Comparison of ENCODE assay signal across 9 cellular contexts in genomic region chr7:93092757-93093370, GRCh38. TPM values are rescaled to one million over a fixed set of nuclear protein-coding genes. Genes with fewer than 3 reads are reported as not detected.
DNase-seq lines count a peak whose midpoint lies in the region; ATAC-seq and TF ChIP-seq lines count a peak whose summit lies in the region.
"Had no signal": no experiment of that assay in that cellular context is flagged by ENCODE, and none has a peak within 500 bp of the region (broad histone marks: within the 10 kb centered on the region; RNA-seq: fewer than 3 reads in every experiment).

No MANE protein-coding gene starts in this region.

- H3K27me3 Mint-ChIP-seq in endodermal cell (ENCODE audit: insufficient read depth) = peaks cover 51% of the 10 kb centered on the region
- peaks cover 0 to 22% (median 11%) of the 10 kb centered on the region in 5 donors for H3K27me3 Mint-ChIP-seq in naive thymus-derived CD8-positive, alpha-beta T cell

- ATAC-seq in GM21381 (IDR thresholded peaks at IDR 0.05; ENCODE audit: unreplicated experiment) = peak; percentile 57
- ATAC-seq in naive thymus-derived CD8-positive, alpha-beta T cell = no peak
- ATAC-seq in HG03097 (IDR thresholded peaks at IDR 0.05; ENCODE audit: low FRiP score, unreplicated experiment) = no peak
- no peak for ATAC-seq in GM19467 (IDR thresholded peaks at IDR 0.05; ENCODE audit: unreplicated experiment)

- 77 to 100% methylated on average over 1 of the region's 1 CpG for WGBS in endodermal cell (ENCODE audit: insufficient coverage in 1 of 2, insufficient read length in 1 of 2), 2 experiments

- no peaks in the 10 kb centered on the region for H3K36me3 Mint-ChIP-seq in endodermal cell (ENCODE audit: low read depth)
- peaks cover 0 to 16% (median 11%) of the 10 kb centered on the region in 3 donors for H3K36me3 Mint-ChIP-seq in naive thymus-derived CD8-positive, alpha-beta T cell

- H4K20me1 ChIP-seq in MM.1S (ENCODE audit: insufficient read depth, low read length) = no peaks in the 10 kb centered on the region

- H3K27me3 ChIP-seq in MM.1S (replicated peaks; ENCODE audit: insufficient read depth, low read length) = no peaks in the 10 kb centered on the region
- H3K27me3 ChIP-seq in endodermal cell (ENCODE audit: control insufficient read depth, insufficient read depth, low read length, poor library complexity, severe bottlenecking) = peaks cover 55% of the 10 kb centered on the region

- no peaks in the 10 kb centered on the region for H3K9me3 Mint-ChIP-seq in endodermal cell
- peaks cover 10 to 60% (median 34%) of the 10 kb centered on the region in 9 donors for H3K9me3 Mint-ChIP-seq in naive thymus-derived CD8-positive, alpha-beta T cell

- peak; percentile 81 for TF ChIP-seq CTCF in MM.1S (IDR thresholded peaks at IDR 0.05; ENCODE audit: low read length)
- peak; percentile 82 for TF ChIP-seq CTCF in endodermal cell (conservative IDR thresholded peaks at IDR 0.05)

- H3K79me2 ChIP-seq in MM.1S (ENCODE audit: low read length) = no peaks in the 10 kb centered on the region

- H3K4me1 ChIP-seq in MM.1S (ENCODE audit: low read length) = no peaks in the 10 kb centered on the region
- peaks cover 5% of the 10 kb centered on the region for H3K4me1 ChIP-seq in endodermal cell (ENCODE audit: control insufficient read depth, insufficient read depth, low read length)

- H3K9me2 ChIP-seq in MM.1S (replicated peaks; ENCODE audit: insufficient read depth, low read length) = no peaks in the 10 kb centered on the region

- H3K4me3 ChIP-seq in MM.1S (ENCODE audit: low read length) (no peak overlapping the region), endodermal cell (ENCODE audit: low read length) (no peak overlapping the region)

- no peak overlapping the region for H3K9ac ChIP-seq in MM.1S (ENCODE audit: low read length)
- no peak overlapping the region for H3K9ac ChIP-seq in endodermal cell (ENCODE audit: extremely low read depth, low read length, poor library complexity, severe bottlenecking)

- no peak overlapping the region for H3K4me2 ChIP-seq in MM.1S (ENCODE audit: low read depth, low read length)

- peaks cover 7% of the 10 kb centered on the region for H3K4me1 Mint-ChIP-seq in endodermal cell
- H3K4me1 Mint-ChIP-seq in naive thymus-derived CD8-positive, alpha-beta T cell = no peaks in the 10 kb centered on the region
- H3K4me1 Mint-ChIP-seq: memory B cell had no signal

- no peak overlapping the region for H3K4me3 Mint-ChIP-seq in endodermal cell
- no peak overlapping the region for H3K4me3 Mint-ChIP-seq in naive thymus-derived CD8-positive, alpha-beta T cell
- H3K4me3 Mint-ChIP-seq: memory B cell had no signal

- no peaks in the 10 kb centered on the region for H3F3A ChIP-seq in MM.1S (ENCODE audit: insufficient read depth, low read length)

- H3K36me3 ChIP-seq in MM.1S (replicated peaks; ENCODE audit: insufficient read depth, low read length) (no peaks in the 10 kb centered on the region), endodermal cell (ENCODE audit: control insufficient read depth, insufficient read depth, low read length) (no peaks in the 10 kb centered on the region)

- H2AFZ ChIP-seq in MM.1S (ENCODE audit: low read length) = peak overlapping the region; percentile 25; the same call in 1 of the 2 replicates

- H3K9me3 ChIP-seq in MM.1S (replicated peaks; ENCODE audit: insufficient read depth, low read length) = no peaks in the 10 kb centered on the region
- no peaks in the 10 kb centered on the region for H3K9me3 ChIP-seq in endodermal cell (ENCODE audit: control insufficient read depth, low read length)

- H3K27ac Mint-ChIP-seq in endodermal cell = no peak overlapping the region
- no peak overlapping the region for H3K27ac Mint-ChIP-seq in naive thymus-derived CD8-positive, alpha-beta T cell
- H3K27ac Mint-ChIP-seq: memory B cell had no signal

- DNase-seq in Daoy (ENCODE audit: low read depth) = peak; percentile 11
- DNase-seq in MM.1S = peak; percentile 63
- DNase-seq in endodermal cell = peak; percentile 61
- DNase-seq in NCI-H187 (lab: John Stamatoyannopoulos, UW) = no peak
- DNase-seq in naive thymus-derived CD8-positive, alpha-beta T cell = no peak

- POLR2A ChIA-PET in naive thymus-derived CD8-positive, alpha-beta T cell (lab: Charles Lee) = no interaction called here

- H3K27ac ChIP-seq in MM.1S (ENCODE audit: low read length) = no peak overlapping the region
- no peak overlapping the region for H3K27ac ChIP-seq in endodermal cell (ENCODE audit: low read depth, low read length)

RNA-seq across cellular contexts. Expression of gene SAMD9, which starts 24.9 kb away (rescaled TPM):
- total RNA-seq in Daoy (2014; rRNA removed; shearing (Covaris generic)) = 13.5 and 16.9 TPM in 2 replicates
- not detected for total RNA-seq in endodermal cell
- polyA plus RNA-seq in endodermal cell (2013, experiment 1 of 2) = not detected
- not detected for polyA plus RNA-seq in endodermal cell (2013, experiment 2 of 2)
- 10 to 100 TPM; 46.8 to 49.9 TPM for total RNA-seq in naive thymus-derived CD8-positive, alpha-beta T cell
- 10 to 100 TPM; 21.7 to 28.3 (median 22.7) TPM for polyA plus RNA-seq in naive thymus-derived CD8-positive, alpha-beta T cell

RNA-seq across cellular contexts. Expression of gene SAMD9L, which starts 55.3 kb away (rescaled TPM):
- 12.5 and 13.5 TPM in 2 replicates for total RNA-seq in Daoy (2014; rRNA removed; shearing (Covaris generic))
- not detected for total RNA-seq in endodermal cell
- not detected for polyA plus RNA-seq in endodermal cell (2013, experiment 1 of 2)
- polyA plus RNA-seq in endodermal cell (2013, experiment 2 of 2) = not detected
- 10 to 100 TPM; 27.6 to 28.8 TPM for total RNA-seq in naive thymus-derived CD8-positive, alpha-beta T cell
- polyA plus RNA-seq in naive thymus-derived CD8-positive, alpha-beta T cell = 10 to 100 TPM; 29.3 to 43.1 (median 32.4) TPM

Comparison
In these comparisons a context has a peak if more than half of its experiments do, and no peak if none do; other contexts are left out.
1. DNase-seq: peak in Daoy (single experiment), MM.1S (single experiment) and endodermal cell (single experiment); none in NCI-H187 (0 of 2) and naive thymus-derived CD8-positive, alpha-beta T cell (0 of 10).
2. RNA of gene SAMD9, which starts 24.9 kb away (total RNA-seq): 46.8 to 49.9 TPM in naive thymus-derived CD8-positive, alpha-beta T cell and 13.5 to 16.9 TPM in Daoy; not detected in endodermal cell; every median in the first group is over 10 times any median in the second.
3. RNA of gene SAMD9L, which starts 55.3 kb away (total RNA-seq): 27.6 to 28.8 TPM in naive thymus-derived CD8-positive, alpha-beta T cell and 12.5 to 13.5 TPM in Daoy; not detected in endodermal cell; every median in the first group is over 10 times any median in the second.